Comparison of ENCODE assay signal across 15 cellular contexts in genomic region chr17:57464191-57464864, GRCh38.
A peak's percentile ranks its signal among the peaks of the same experiment; 100 is the strongest.
DNase-seq lines count a peak whose midpoint lies in the region; ATAC-seq, FAIRE-seq and TF ChIP-seq lines count a peak whose summit lies in the region.
"Had no signal": no experiment of that assay in that cellular context is flagged by ENCODE, and none has a peak within 500 bp of the region (broad histone marks: within the 10 kb centered on the region; RNA-seq: fewer than 3 reads in every experiment).

No MANE protein-coding gene starts in this region.

- H2BK12ac ChIP-seq in H1 (ENCODE audit: low read depth, low read length) (0 out of 2 replicates have a peak overlapping the region, but pooled peaks have one; percentile 68), trophoblast cell (ENCODE audit: low read length) (peak overlapping the region; percentile 25)

- peaks cover 80% of the 10 kb centered on the region for H3K79me2 ChIP-seq in KMS-11 (ENCODE audit: insufficient read depth, low read depth)
- peaks cover 0 to 19% of the 10 kb centered on the region in 2 experiments; a peak in 2 of 4 replicates for H3K79me2 ChIP-seq in H1 (ENCODE audit: control insufficient read depth in 1 of 2, insufficient read depth in 2 of 2, low read length in 2 of 2)
- no peaks in the 10 kb centered on the region for H3K79me2 ChIP-seq in trophoblast cell (ENCODE audit: control insufficient read depth, insufficient read depth, low read length, poor library complexity)

- H3K23ac ChIP-seq in H1 (ENCODE audit: insufficient read length) (no peak overlapping the region), trophoblast cell (ENCODE audit: low read length) (no peak overlapping the region)

- H3K4me1 Mint-ChIP-seq in activated CD4-positive, alpha-beta T cell treated with anti-CD3 and anti-CD28 coated beads for 36 hours, result peaks cover 69% of the 10 kb centered on the region
- H3K4me1 Mint-ChIP-seq in activated CD4-positive, alpha-beta T cell treated with anti-CD3 and anti-CD28 coated beads, Interleukin-2, amount 10 ng/mL, durations not matched to agents 7 days and 5 days, result peaks cover 39% of the 10 kb centered on the region

- WGBS in H1 (ENCODE audit: extremely low coverage in 1 of 2, insufficient coverage in 1 of 2, insufficient read length in 1 of 2, insufficient replicate concordance in 2 of 2, low coverage in 1 of 2, low lambda C conversion rate in 2 of 2, missing lambda C conversion rate in 1 of 2), 2 experiments, result 91% methylated on average over 11 of the region's 11 CpGs; no CpG with 5 or more reads in 1 of the 2 experiments
- WGBS in trophoblast cell (ENCODE audit: extremely low coverage, insufficient coverage, insufficient read length), result no CpG with 5 or more reads among the region's 11 CpGs
- 84 to 95% methylated on average over 11 of the region's 11 CpGs for whole genome bisulfite sequencing in esophagus squamous epithelium, 2 donors

- H2BK5ac ChIP-seq in H1 (ENCODE audit: low read depth, low read length), result 0 out of 2 replicates have a peak overlapping the region, but pooled peaks have one; percentile 60
- no peak overlapping the region for H2BK5ac ChIP-seq in trophoblast cell (ENCODE audit: low read depth, low read length, poor library complexity)

- H3K4me2 ChIP-seq in KMS-11 (peak overlapping the region; percentile 81; the same call in 1 of the 2 replicates), H1 (ENCODE audit: insufficient read depth in 1 of 2, low read depth in 2 of 2, low read length in 2 of 2) (no peak overlapping the region), trophoblast cell (ENCODE audit: low read length) (no peak overlapping the region)

- CTCF ChIA-PET in activated CD4-positive, alpha-beta T cell treated with anti-CD3 and anti-CD28 coated beads for 36 hours (lab: Charles Lee), result no interaction called here
- CTCF ChIA-PET in activated CD4-positive, alpha-beta T cell treated with anti-CD3 and anti-CD28 coated beads, Interleukin-2, amount 10 ng/mL, durations not matched to agents 7 days and 5 days (lab: Charles Lee), result no interaction called here
- CTCF ChIA-PET in H1 (lab: Charles Lee; ENCODE audit: partially characterized antibody), result interaction anchor here (0.8 kb wide), 1 partner anchor 19 kb away, joined by 3 read pairs; no protein-coding TSS in a partner anchor

- H4K5ac ChIP-seq in H1 (ENCODE audit: insufficient read length, low read depth, low read length), result no peak overlapping the region

- no peak overlapping the region for H4K12ac ChIP-seq in trophoblast cell (ENCODE audit: low read depth, low read length)

- H3K27ac Mint-ChIP-seq in activated CD4-positive, alpha-beta T cell treated with anti-CD3 and anti-CD28 coated beads for 36 hours, result peak overlapping the region; percentile 94
- no peak overlapping the region for H3K27ac Mint-ChIP-seq in activated CD4-positive, alpha-beta T cell treated with anti-CD3 and anti-CD28 coated beads, Interleukin-2, amount 10 ng/mL, durations not matched to agents 7 days and 5 days

- H3K79me1 ChIP-seq in H1 (ENCODE audit: low read depth, low read length) (no peaks in the 10 kb centered on the region; the same call in 1 of the 2 replicates), trophoblast cell (ENCODE audit: low read length) (peaks cover 8% of the 10 kb centered on the region)

- H2BK120ac ChIP-seq in H1 (replicated peaks; ENCODE audit: low read depth, low read length), result no peak overlapping the region
- H2BK120ac ChIP-seq in trophoblast cell (ENCODE audit: insufficient read depth, low read length, poor library complexity), result no peak overlapping the region

- no peak overlapping the region for H2AFZ ChIP-seq in KMS-11 (ENCODE audit: low read depth)
- no peak overlapping the region for H2AFZ ChIP-seq in H1 (ENCODE audit: low read length)
- H2AFZ ChIP-seq in trophoblast cell (ENCODE audit: insufficient read depth, low read length, poor library complexity), result no peak overlapping the region
- H2AFZ ChIP-seq: parathyroid adenoma had no signal

- TF ChIP-seq CTCF in KMS-11 (conservative IDR thresholded peaks at IDR 0.05; ENCODE audit: low read depth, low read length), result no peak
- TF ChIP-seq CTCF in H1 (IDR thresholded peaks at IDR 0.05; ENCODE audit: control extremely low read depth in 1 of 3, insufficient read depth in 1 of 3, low read depth in 1 of 3, low read length in 3 of 3), result no peak
- no peak for TF ChIP-seq CTCF in esophagus squamous epithelium (IDR thresholded peaks at IDR 0.05)

- H4K20me1 ChIP-seq in KMS-11 (ENCODE audit: insufficient read depth) (no peaks in the 10 kb centered on the region), H1 (replicated peaks in 1 of 2; ENCODE audit: control insufficient read depth in 1 of 2, insufficient read depth in 2 of 2, low read length in 2 of 2) (no peaks in the 10 kb centered on the region)

- peaks cover 94% of the 10 kb centered on the region for H3K4me1 ChIP-seq in KMS-11 (ENCODE audit: low read depth, poor library complexity, severe bottlenecking)
- H3K4me1 ChIP-seq in H1 (replicated peaks in 1 of 4; ENCODE audit: control insufficient read depth in 3 of 4, insufficient read depth in 4 of 4, low read length in 3 of 4), result peaks cover 4 to 19% (median 16%) of the 10 kb centered on the region in 4 experiments
- H3K4me1 ChIP-seq in trophoblast cell (ENCODE audit: control insufficient read depth in 1 of 2, insufficient read depth in 2 of 2, low read length in 2 of 2), result peaks cover 16 to 20% of the 10 kb centered on the region in 2 experiments
- H3K4me1 ChIP-seq in esophagus squamous epithelium, result no peaks in the 10 kb centered on the region

- H3K4ac ChIP-seq in H1 (replicated peaks; ENCODE audit: insufficient read length, low read depth, low read length), result no peak overlapping the region
- H3K4ac ChIP-seq in trophoblast cell (ENCODE audit: low read depth, low read length), result peak overlapping the region; percentile 9

- H3K4me3 Mint-ChIP-seq in activated CD4-positive, alpha-beta T cell treated with anti-CD3 and anti-CD28 coated beads for 36 hours, result no peak overlapping the region
- no peak overlapping the region for H3K4me3 Mint-ChIP-seq in activated CD4-positive, alpha-beta T cell treated with anti-CD3 and anti-CD28 coated beads, Interleukin-2, amount 10 ng/mL, durations not matched to agents 7 days and 5 days

- no peaks in the 10 kb centered on the region for H3K9me3 ChIP-seq in H1 (ENCODE audit: insufficient read depth in 2 of 2, low read depth in 1 of 2, low read length in 1 of 2)
- no peaks in the 10 kb centered on the region for H3K9me3 ChIP-seq in trophoblast cell (ENCODE audit: insufficient read depth, low read depth, low read length)
- H3K9me3 ChIP-seq in esophagus squamous epithelium, result no peaks in the 10 kb centered on the region

- POLR2A ChIA-PET in activated CD4-positive, alpha-beta T cell treated with anti-CD3 and anti-CD28 coated beads for 36 hours (lab: Charles Lee), result no interaction called here
- POLR2A ChIA-PET in activated CD4-positive, alpha-beta T cell treated with anti-CD3 and anti-CD28 coated beads, Interleukin-2, amount 10 ng/mL, durations not matched to agents 7 days and 5 days (lab: Charles Lee), result no interaction called here
- POLR2A ChIA-PET in H1 (lab: Charles Lee; ENCODE audit: partially characterized antibody), result no interaction called here

- H3K27me3 Mint-ChIP-seq in activated CD4-positive, alpha-beta T cell treated with anti-CD3 and anti-CD28 coated beads for 36 hours, result no peaks in the 10 kb centered on the region
- H3K27me3 Mint-ChIP-seq in activated CD4-positive, alpha-beta T cell treated with anti-CD3 and anti-CD28 coated beads, Interleukin-2, amount 10 ng/mL, durations not matched to agents 7 days and 5 days, result no peaks in the 10 kb centered on the region

- H3K4me3 ChIP-seq in KMS-11 (IDR thresholded peaks at IDR 0.05; ENCODE audit: insufficient read depth, low read depth, low read length) (no peak overlapping the region), H1 (ENCODE audit: extremely low read depth in 1 of 4, insufficient read depth in 2 of 4, low read depth in 3 of 4, low read length in 4 of 4) (no peak overlapping the region), trophoblast cell (ENCODE audit: low read depth, low read length) (no peak overlapping the region), esophagus squamous epithelium (no peak overlapping the region)

- TF ChIP-seq EP300 in H1 (IDR thresholded peaks at IDR 0.05; ENCODE audit: borderline replicate concordance in 1 of 2, low read depth in 2 of 2, low read length in 2 of 2), result no peak

- peaks cover 12% of the 10 kb centered on the region for H3K36me3 Mint-ChIP-seq in activated CD4-positive, alpha-beta T cell treated with anti-CD3 and anti-CD28 coated beads for 36 hours (ENCODE audit: low read depth)
- H3K36me3 Mint-ChIP-seq in activated CD4-positive, alpha-beta T cell treated with anti-CD3 and anti-CD28 coated beads, Interleukin-2, amount 10 ng/mL, durations not matched to agents 7 days and 5 days (ENCODE audit: low read depth), result no peaks in the 10 kb centered on the region

- H3K36me3 ChIP-seq in KMS-11 (ENCODE audit: insufficient read depth), result no peaks in the 10 kb centered on the region
- H3K36me3 ChIP-seq in H1 (ENCODE audit: control insufficient read depth in 2 of 4, insufficient read depth in 4 of 4, low read length in 3 of 4), result no peaks in the 10 kb centered on the region
- peaks cover 0 to 2% of the 10 kb centered on the region in 2 experiments for H3K36me3 ChIP-seq in trophoblast cell (ENCODE audit: control insufficient read depth in 1 of 2, insufficient read depth in 2 of 2, low read length in 2 of 2)
- H3K36me3 ChIP-seq in esophagus squamous epithelium, result no peaks in the 10 kb centered on the region

- 0 out of 2 replicates have a peak overlapping the region, but pooled peaks have one; percentile 6 for H2BK20ac ChIP-seq in H1 (ENCODE audit: low read length)

- no peak for TF ChIP-seq RAD21 in H1 (IDR thresholded peaks at IDR 0.05 in 1 of 2, conservative IDR thresholded peaks at IDR 0.05 in 1 of 2; ENCODE audit: low read depth in 2 of 2, low read length in 2 of 2)

- intact Hi-C loops in activated CD4-positive, alpha-beta T cell treated with anti-CD3 and anti-CD28 coated beads for 36 hours (cut with DNase I, micrococcal nuclease), result loop anchor here in 1 of 2 experiments (5.0 kb wide), 1 partner anchor 138 kb away; no protein-coding TSS in a partner anchor
- intact Hi-C loops in esophagus squamous epithelium (cut with DNase I), result no loop called here

- peak overlapping the region; percentile 47; the same call in 1 of the 2 replicates for H2AK5ac ChIP-seq in H1 (ENCODE audit: low read depth, low read length)
- H2AK5ac ChIP-seq in trophoblast cell (ENCODE audit: low read length), result peak overlapping the region; percentile 37

- H4K91ac ChIP-seq in H1 (replicated peaks; ENCODE audit: insufficient read length, low read length), result no peak overlapping the region
- H4K91ac ChIP-seq in trophoblast cell (ENCODE audit: low read depth, low read length), result peak overlapping the region; percentile 18

- no peaks in the 10 kb centered on the region for H3K27me3 ChIP-seq in KMS-11 (ENCODE audit: insufficient read depth, low read depth)
- no peaks in the 10 kb centered on the region for H3K27me3 ChIP-seq in H1 (replicated peaks in 1 of 4; ENCODE audit: control insufficient read depth in 3 of 4, extremely low read depth in 1 of 4, insufficient read depth in 3 of 4, low read length in 3 of 4)
- H3K27me3 ChIP-seq in trophoblast cell (ENCODE audit: insufficient read depth, low read length), result no peaks in the 10 kb centered on the region
- no peaks in the 10 kb centered on the region for H3K27me3 ChIP-seq in esophagus squamous epithelium

- no peak for DNase-seq in activated CD4-positive, alpha-beta T cell treated with anti-CD3 and anti-CD28 coated beads for 36 hours
- DNase-seq in activated CD4-positive, alpha-beta T cell treated with anti-CD3 and anti-CD28 coated beads, Interleukin-2, amount 10 ng/mL, durations not matched to agents 7 days and 5 days, result no peak
- DNase-seq in H1 (ENCODE audit: low read depth in 1 of 2, low spot score in 2 of 2), result no peak
- no peak for DNase-seq in trophoblast cell
- DNase-seq in esophagus squamous epithelium (lab: John Stamatoyannopoulos, UW), result no peak
- no peak for DNase-seq in NCI-H2029 treated with DMSO at 0.1 percent for 48 hours (lab: John Stamatoyannopoulos, UW)
- DNase-seq in T-helper 2 cell, result no peak
- DNase-seq: amygdala, NCI-H1105 treated with DMSO at 0.1 percent for 48 hours, NCI-H2227 treated with DMSO at 0.1 percent for 48 hours had no signal

- H3K27ac ChIP-seq in KMS-11 (peak overlapping the region; percentile 98), H1 (ENCODE audit: low read depth, low read length) (no peak overlapping the region), trophoblast cell (ENCODE audit: low read depth, low read length) (no peak overlapping the region), esophagus squamous epithelium (no peak overlapping the region)
- H3K27ac ChIP-seq: parathyroid adenoma had no signal

- H3K18ac ChIP-seq in H1 (ENCODE audit: extremely low read depth, low read length) (no peak overlapping the region; the same call in 1 of the 2 replicates), trophoblast cell (ENCODE audit: low read length) (peak overlapping the region; percentile 11)

- no peaks in the 10 kb centered on the region for H3K9me3 Mint-ChIP-seq in activated CD4-positive, alpha-beta T cell treated with anti-CD3 and anti-CD28 coated beads for 36 hours (ENCODE audit: low read depth)
- no peaks in the 10 kb centered on the region for H3K9me3 Mint-ChIP-seq in activated CD4-positive, alpha-beta T cell treated with anti-CD3 and anti-CD28 coated beads, Interleukin-2, amount 10 ng/mL, durations not matched to agents 7 days and 5 days

- H4K8ac ChIP-seq in H1 (ENCODE audit: extremely low read depth, insufficient read depth, low read length), result no peak overlapping the region
- no peak overlapping the region for H4K8ac ChIP-seq in trophoblast cell (ENCODE audit: low read depth, low read length)

- no peak overlapping the region for H2BK15ac ChIP-seq in H1 (ENCODE audit: low read length)

- TF ChIP-seq POLR2A in H1 (IDR thresholded peaks at IDR 0.05; ENCODE audit: control extremely low read depth in 1 of 2, low read depth in 2 of 2, low read length in 2 of 2) (no peak), esophagus squamous epithelium (IDR thresholded peaks at IDR 0.05) (no peak)

- FAIRE-seq in H1 (lab: Jason Lieb, UNC), result no peak
- FAIRE-seq: A204.1, colon had no signal

- no peak for ATAC-seq in activated CD4-positive, alpha-beta T cell treated with anti-CD3 and anti-CD28 coated beads for 36 hours
- ATAC-seq: HCT116 had no signal

- H3K9ac ChIP-seq in KMS-11 (peak overlapping the region; percentile 85; the same call in 1 of the 2 replicates), H1 (replicated peaks in 1 of 4; ENCODE audit: extremely low read depth in 1 of 4, low read depth in 3 of 4, low read length in 3 of 4) (no peak overlapping the region), trophoblast cell (ENCODE audit: low read length) (no peak overlapping the region)
- H3K9ac ChIP-seq: parathyroid adenoma had no signal

- H3K14ac ChIP-seq in H1 (ENCODE audit: insufficient read length), result no peak overlapping the region
- H3K14ac ChIP-seq in trophoblast cell (ENCODE audit: low read length), result peak overlapping the region; percentile 14

- peaks cover 5% of the 10 kb centered on the region; the same call in 1 of the 2 replicates for H3K23me2 ChIP-seq in H1 (ENCODE audit: low read depth, low read length)

- H3K56ac ChIP-seq in H1 (replicated peaks; ENCODE audit: insufficient read length, low read depth, low read length), result no peak overlapping the region
